In the genomic region with DNA sequence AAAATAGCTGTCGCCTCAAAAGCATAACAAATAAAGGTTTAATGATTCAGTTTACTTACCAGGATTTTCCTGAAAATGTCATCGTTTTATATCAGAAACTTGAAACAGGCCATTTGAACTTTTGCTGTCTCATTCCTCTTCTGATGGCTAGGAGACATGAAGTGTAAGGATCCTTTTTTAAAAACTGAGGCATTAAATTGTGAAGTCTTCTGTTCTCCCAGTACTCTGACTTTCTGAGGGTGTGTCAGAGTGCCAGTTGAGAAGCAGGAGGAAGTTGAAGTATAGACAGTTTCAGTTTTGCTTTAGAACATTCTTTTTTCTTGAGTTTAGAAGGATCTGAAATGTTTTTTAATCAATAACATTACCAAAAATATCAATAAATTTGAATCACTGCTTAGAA, we compare ENCODE assay signal across 7 cellular contexts. TPM values are rescaled to one million over a fixed set of nuclear protein-coding genes. Genes with fewer than 3 reads are reported as not detected.
DNase-seq lines count a peak whose midpoint lies in the region; ATAC-seq, FAIRE-seq and TF ChIP-seq lines count a peak whose summit lies in the region.

A gene (minus strand): TSS at position 251 of the 400 bp plus-strand sequence. CDS start 12,414 bp downstream, outside the sequence.

- H3K9ac ChIP-seq in trophoblast cell (ENCODE audit: low read length) = no peak within 1 kb of the TSS

- no peak within 1 kb of the TSS for H3K23ac ChIP-seq in trophoblast cell (ENCODE audit: low read length)

- H3K9me3 ChIP-seq in Panc1 (ENCODE audit: control insufficient read depth, insufficient read depth, low read depth, low read length) = no peaks in the 10 kb centered on the region
- H3K9me3 ChIP-seq in effector memory CD4-positive, alpha-beta T cell (ENCODE audit: control insufficient read depth, low read length) = no peaks in the 10 kb centered on the region
- no peaks in the 10 kb centered on the region for H3K9me3 ChIP-seq in trophoblast cell (ENCODE audit: insufficient read depth, low read depth, low read length)

- no peak within 1 kb of the TSS for H4K12ac ChIP-seq in trophoblast cell (ENCODE audit: low read depth, low read length)

- WGBS in trophoblast cell (ENCODE audit: extremely low coverage, insufficient coverage, insufficient read length) = no CpG with 5 or more reads among the region's 2 CpGs

- H3K27me3 ChIP-seq in Panc1 (ENCODE audit: control insufficient read depth, insufficient read depth, low read length) = no peaks in the 10 kb centered on the region
- no peaks in the 10 kb centered on the region for H3K27me3 ChIP-seq in effector memory CD4-positive, alpha-beta T cell (replicated peaks; ENCODE audit: control insufficient read depth, insufficient read depth, low read length, poor library complexity, severe bottlenecking)
- H3K27me3 ChIP-seq in trophoblast cell (ENCODE audit: insufficient read depth, low read length) = no peaks in the 10 kb centered on the region

- no peaks in the 10 kb centered on the region; the same call in 1 of the 2 replicates for H3K4me1 ChIP-seq in Panc1 (ENCODE audit: control insufficient read depth, insufficient read depth, low read length)
- H3K4me1 ChIP-seq in effector memory CD4-positive, alpha-beta T cell (ENCODE audit: control insufficient read depth, insufficient read depth, low read length, poor library complexity, severe bottlenecking) = peaks cover 10% of the 10 kb centered on the region
- no peaks in the 10 kb centered on the region for H3K4me1 ChIP-seq in trophoblast cell (ENCODE audit: control insufficient read depth in 1 of 2, insufficient read depth in 2 of 2, low read length in 2 of 2)

- no peak within 1 kb of the TSS; the same call in 1 of the 2 replicates for H3K27ac ChIP-seq in Panc1 (ENCODE audit: low read length)
- H3K27ac ChIP-seq in effector memory CD4-positive, alpha-beta T cell (ENCODE audit: insufficient read depth, low read length, poor library complexity, severe bottlenecking) = peak within 1 kb of the TSS; percentile 59
- H3K27ac ChIP-seq in trophoblast cell (ENCODE audit: low read depth, low read length) = no peak within 1 kb of the TSS

- H2AK5ac ChIP-seq in trophoblast cell (ENCODE audit: low read length) = no peak within 1 kb of the TSS

- H3K4ac ChIP-seq in trophoblast cell (ENCODE audit: low read depth, low read length) = no peak within 1 kb of the TSS

- H2BK120ac ChIP-seq in trophoblast cell (ENCODE audit: insufficient read depth, low read length, poor library complexity) = no peak within 1 kb of the TSS

- H4K8ac ChIP-seq in trophoblast cell (ENCODE audit: low read depth, low read length) = no peak within 1 kb of the TSS

- no peak within 1 kb of the TSS for H2BK5ac ChIP-seq in trophoblast cell (ENCODE audit: low read depth, low read length, poor library complexity)

- no peaks in the 10 kb centered on the region for H3K79me1 ChIP-seq in trophoblast cell (ENCODE audit: low read length)

- no peak within 1 kb of the TSS for H2AFZ ChIP-seq in trophoblast cell (ENCODE audit: insufficient read depth, low read length, poor library complexity)

- in situ Hi-C loops in Panc1 (cut with HindIII; ENCODE audit: low pct_unique_long_range_greater_than_20kb, low sequenced_read_pairs) = no loop called here

- POLR2A ChIA-PET in Panc1 (lab: Charles Lee) = no interaction called here

- CTCF ChIA-PET in Panc1 (lab: Charles Lee) = no interaction called here

- TF ChIP-seq CTCF in Panc1 (IDR thresholded peaks at IDR 0.05) (no peak), omental fat pad (IDR thresholded peaks at IDR 0.05) (no peak)

- no peak within 1 kb of the TSS for H4K91ac ChIP-seq in trophoblast cell (ENCODE audit: low read depth, low read length)

- H3K4me3 ChIP-seq in Panc1 (ENCODE audit: low read depth in 2 of 2, low read length in 2 of 2) (peak within 1 kb of the TSS; percentile 17 to 34; a peak in 3 of 4 replicates), trophoblast cell (ENCODE audit: low read depth, low read length) (no peak within 1 kb of the TSS)
- H3K4me3 ChIP-seq in effector memory CD4-positive, alpha-beta T cell (ENCODE audit: insufficient read depth, low read depth, low read length, poor library complexity, severe bottlenecking) = peak within 1 kb of the TSS; percentile 62

- ATAC-seq in GM18520 (IDR thresholded peaks at IDR 0.05; ENCODE audit: unreplicated experiment) (peak; percentile 46), HG02763 (IDR thresholded peaks at IDR 0.05; ENCODE audit: unreplicated experiment) (peak; percentile 51), Panc1 (no peak), omental fat pad (ENCODE audit: low FRiP score) (no peak)

- intact Hi-C loops in Panc1 (cut with micrococcal nuclease; ENCODE audit: unreplicated experiment) = no loop called here

- H3K79me2 ChIP-seq in trophoblast cell (ENCODE audit: control insufficient read depth, insufficient read depth, low read length, poor library complexity) = no peaks in the 10 kb centered on the region

- no peak within 1 kb of the TSS for H3K14ac ChIP-seq in trophoblast cell (ENCODE audit: low read length)

- no peak within 1 kb of the TSS for H3K18ac ChIP-seq in trophoblast cell (ENCODE audit: low read length)

- H2BK12ac ChIP-seq in trophoblast cell (ENCODE audit: low read length) = no peak within 1 kb of the TSS

- H3K36me3 ChIP-seq in Panc1 (ENCODE audit: control insufficient read depth, insufficient read depth, low read length) (no peaks in the 10 kb centered on the region), trophoblast cell (ENCODE audit: control insufficient read depth in 1 of 2, insufficient read depth in 2 of 2, low read length in 2 of 2) (no peaks in the 10 kb centered on the region)
- H3K36me3 ChIP-seq in effector memory CD4-positive, alpha-beta T cell (ENCODE audit: control insufficient read depth, insufficient read depth, low read length) = peaks cover 25% of the 10 kb centered on the region

- DNase-seq in Panc1 (ENCODE audit: low read depth, low spot score) (no peak), omental fat pad (ENCODE audit: low spot score) (no peak), H54 (ENCODE audit: insufficient read length, low spot score) (no peak), trophoblast cell (no peak)
- no peak for DNase-seq in effector memory CD4-positive, alpha-beta T cell

- H3K4me2 ChIP-seq in trophoblast cell (ENCODE audit: low read length) = no peak within 1 kb of the TSS

- BruUV-seq in Panc1 (replicated peaks; lab: Mats Ljungman, UMichigan) = no TSS peak

- FAIRE-seq in H54 (lab: Jason Lieb, UNC) = no peak

- TF ChIP-seq POLR2A in H54 (IDR thresholded peaks at IDR 0.05; ENCODE audit: low read depth, low read length) = no peak

RNA-seq across cellular contexts. Expression of the gene that starts here (rescaled TPM):
- total RNA-seq in Panc1 (2021; ENCODE audit: unreplicated experiment) = 1.3 TPM
- polyA plus RNA-seq in Panc1 (2012; ENCODE audit: insufficient read length) = 0.19 TPM
- 10 to 100 TPM; 10.2 to 53.3 (median 14.5) TPM for total RNA-seq in omental fat pad
- polyA plus RNA-seq in trophoblast cell (2013) = not detected in 2 replicates

Comparison
In these comparisons a context has a peak if more than half of its experiments do, and no peak if none do; other contexts are left out.
1. ATAC-seq: peak in GM18520 (single experiment) and HG02763 (single experiment); none in Panc1 (single experiment) and omental fat pad (single experiment).